8 cellular contexts compared by ENCODE assay signal in the genomic region with DNA sequence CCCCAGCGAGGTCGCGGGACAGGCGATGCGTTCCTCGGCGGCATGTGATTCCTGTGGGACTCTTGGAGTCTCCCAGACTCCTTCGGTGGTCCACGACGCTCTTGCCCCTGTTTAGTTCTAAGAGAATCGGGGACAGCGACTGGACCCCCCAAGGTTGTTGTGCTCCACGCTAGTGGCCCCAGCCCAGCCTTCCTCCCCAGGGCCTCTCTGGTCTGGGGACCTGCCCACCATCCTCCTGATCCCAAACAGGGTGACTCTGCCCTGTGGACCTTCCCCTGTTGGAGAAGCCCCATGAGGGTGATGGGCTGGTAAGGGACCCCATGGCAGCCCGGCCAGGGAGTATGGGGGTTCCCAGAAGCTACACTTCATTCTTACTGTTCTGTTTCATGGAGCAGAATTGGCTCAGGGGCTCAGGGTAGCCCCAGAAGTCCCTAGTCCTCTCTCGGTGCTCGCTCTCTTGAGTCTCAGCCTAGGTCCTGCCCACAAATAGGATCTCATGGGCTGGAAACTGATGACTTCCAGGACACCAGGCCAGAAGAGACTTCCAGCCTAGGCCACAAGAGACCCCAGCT. TPM values are rescaled to one million over a fixed set of nuclear protein-coding genes. Genes with fewer than 3 reads are reported as not detected.
DNase-seq lines count a peak whose midpoint lies in the region; ATAC-seq and TF ChIP-seq lines count a peak whose summit lies in the region.

No MANE protein-coding gene starts in this region.

- no peaks in the 10 kb centered on the region for H3K9me3 ChIP-seq in mammary epithelial cell (replicated peaks; ENCODE audit: insufficient read depth, low read length)
- H3K9me3 ChIP-seq in mesodermal cell (ENCODE audit: control insufficient read depth, low read length) = no peaks in the 10 kb centered on the region
- no peaks in the 10 kb centered on the region for H3K9me3 ChIP-seq in vagina

- in situ Hi-C loops in mammary epithelial cell (cut with MboI; ENCODE audit: low sequenced_read_pairs in 2 of 2) = no loop called here

- H3K27me3 ChIP-seq in mammary epithelial cell (ENCODE audit: insufficient read depth, low read length) (no peaks in the 10 kb centered on the region), vagina (no peaks in the 10 kb centered on the region)

- TF ChIP-seq CTCF in mammary epithelial cell (conservative IDR thresholded peaks at IDR 0.05 in 1 of 2, IDR thresholded peaks at IDR 0.05 in 1 of 2; ENCODE audit: extremely low read depth in 1 of 2, insufficient read depth in 1 of 2, low read depth in 1 of 2, low read length in 2 of 2) (no peak), vagina (IDR thresholded peaks at IDR 0.05) (no peak)

- no peaks in the 10 kb centered on the region for H3K36me3 ChIP-seq in mammary epithelial cell (ENCODE audit: insufficient read depth, low read length)
- no peaks in the 10 kb centered on the region for H3K36me3 ChIP-seq in mesodermal cell (ENCODE audit: control insufficient read depth, insufficient read depth, low read length)
- no peaks in the 10 kb centered on the region for H3K36me3 ChIP-seq in vagina

- H3K27ac Mint-ChIP-seq in activated naive CD4-positive, alpha-beta T cell treated with anti-CD3 and anti-CD28 coated beads, Interleukin-2, amount 50 U/mL, for 24 hours = peak overlapping the region; percentile 91

- H3K9ac ChIP-seq in mammary epithelial cell (ENCODE audit: insufficient read depth, low read length) = peak overlapping the region; percentile 70

- H3K4me2 ChIP-seq in mammary epithelial cell (ENCODE audit: insufficient read depth, low read depth, low read length) = peak overlapping the region; percentile 74

- H3K79me2 ChIP-seq in mammary epithelial cell (ENCODE audit: insufficient read depth, low read length) = peaks cover 52% of the 10 kb centered on the region

- H3K4me1 ChIP-seq in mammary epithelial cell (ENCODE audit: insufficient read depth, low read length) (peaks cover 40% of the 10 kb centered on the region), mesodermal cell (ENCODE audit: control insufficient read depth, insufficient read depth, low read length, poor library complexity, severe bottlenecking) (peaks cover 16% of the 10 kb centered on the region), vagina (peaks cover 62% of the 10 kb centered on the region)

- no peak for DNase-seq in activated naive CD4-positive, alpha-beta T cell (lab: John Stamatoyannopoulos, UW)
- DNase-seq in mammary epithelial cell = no peak
- DNase-seq in vagina (ENCODE audit: extremely low spot score in 2 of 2) = no peak
- DNase-seq in NCI-H2171 (lab: John Stamatoyannopoulos, UW) = no peak
- DNase-seq in DMS114 treated with DMSO at 0.1 percent for 48 hours (lab: John Stamatoyannopoulos, UW; ENCODE audit: unreplicated experiment) = no peak

- ATAC-seq in HG03565 (IDR thresholded peaks at IDR 0.05; ENCODE audit: unreplicated experiment) = no peak

- H3K4me3 ChIP-seq in mammary epithelial cell (replicated peaks in 1 of 3; ENCODE audit: insufficient read depth in 1 of 3, low read depth in 2 of 3, low read length in 3 of 3) (peak overlapping the region; percentile 67 to 79 (median 78)), mesodermal cell (ENCODE audit: extremely low read depth, insufficient read depth, low read length, poor library complexity, severe bottlenecking) (peak overlapping the region; percentile 88), vagina (peak overlapping the region; percentile 86 to 99)

- H2AFZ ChIP-seq in mammary epithelial cell (ENCODE audit: low read depth, low read length) = peak overlapping the region; percentile 80

- no peak for TF ChIP-seq POLR2A in vagina (IDR thresholded peaks at IDR 0.05)

- TSS peak; percentile 21 for BruUV-seq in mammary epithelial cell (replicated peaks; lab: Mats Ljungman, UMichigan)

- H4K20me1 ChIP-seq in mammary epithelial cell (ENCODE audit: insufficient read depth, low read length) = no peaks in the 10 kb centered on the region

- peak overlapping the region; percentile 66 for H3K27ac ChIP-seq in mammary epithelial cell (ENCODE audit: insufficient read depth, low read depth, low read length)
- no peak overlapping the region for H3K27ac ChIP-seq in mesodermal cell (ENCODE audit: low read depth, low read length, severe bottlenecking)
- H3K27ac ChIP-seq in vagina = peak overlapping the region; percentile 93

- CTCF ChIA-PET in mammary epithelial cell (lab: Charles Lee; ENCODE audit: low non-redundant PET) = no interaction called here

- WGBS in mammary epithelial cell (ENCODE audit: low coverage, missing lambda C conversion rate) = 34% methylated on average over 9 of the region's 16 CpGs
- whole genome bisulfite sequencing in mesodermal cell (ENCODE audit: insufficient coverage in 2 of 2), 2 experiments = 36 to 39% methylated on average over 14 to 16 of the region's 16 CpGs

- H3K4me3 Mint-ChIP-seq in activated naive CD4-positive, alpha-beta T cell treated with anti-CD3 and anti-CD28 coated beads, Interleukin-2, amount 50 U/mL, for 24 hours = peak overlapping the region; percentile 93

- peaks cover 1% of the 10 kb centered on the region for H3K36me3 Mint-ChIP-seq in activated naive CD4-positive, alpha-beta T cell treated with anti-CD3 and anti-CD28 coated beads, Interleukin-2, amount 50 U/mL, for 24 hours

- dilution Hi-C loops in mammary epithelial cell (cut with HindIII; ENCODE audit: low sequenced_read_pairs) = no loop called here

- no peaks in the 10 kb centered on the region for H3K9me3 Mint-ChIP-seq in activated naive CD4-positive, alpha-beta T cell treated with anti-CD3 and anti-CD28 coated beads, Interleukin-2, amount 50 U/mL, for 24 hours

- intact Hi-C loops in mammary epithelial cell (cut with micrococcal nuclease) = loop anchor here (5.0 kb wide), 2 partner anchors 35 to 115 kb away; partner anchors contain the start of gene NINJ1
- intact Hi-C loops in vagina (cut with DNase I) = no loop called here

- H3K27me3 Mint-ChIP-seq in activated naive CD4-positive, alpha-beta T cell treated with anti-CD3 and anti-CD28 coated beads, Interleukin-2, amount 50 U/mL, for 24 hours = no peaks in the 10 kb centered on the region

- peaks cover 66% of the 10 kb centered on the region for H3K4me1 Mint-ChIP-seq in activated naive CD4-positive, alpha-beta T cell treated with anti-CD3 and anti-CD28 coated beads, Interleukin-2, amount 50 U/mL, for 24 hours

RNA-seq across cellular contexts. Expression of gene CARD19, which starts 0.9 kb away (rescaled TPM):
- total RNA-seq in mammary epithelial cell (10 to 100 TPM; 56.1 to 68.8 TPM), vagina (63.3 TPM)
- 77.6 TPM for polyA plus RNA-seq in mammary epithelial cell
- polyA minus RNA-seq in mammary epithelial cell = 10.8 TPM
- polyA plus RNA-seq in mesodermal cell (2013, experiment 1 of 2) = 40.9 TPM
- 34.1 TPM for polyA plus RNA-seq in mesodermal cell (2013, experiment 2 of 2)

RNA-seq across cellular contexts. Expression of gene NINJ1, which starts 37.2 kb away (rescaled TPM):
- 10 to 100 TPM; 50.2 to 92.2 TPM for total RNA-seq in mammary epithelial cell
- polyA plus RNA-seq in mammary epithelial cell = 48.5 TPM
- 69.2 TPM for polyA minus RNA-seq in mammary epithelial cell
- 60.0 TPM for polyA plus RNA-seq in mesodermal cell (2013, experiment 1 of 2)
- 48.5 TPM for polyA plus RNA-seq in mesodermal cell (2013, experiment 2 of 2)
- total RNA-seq in vagina = 78.6 TPM

RNA-seq across cellular contexts. Expression of gene SUSD3, which starts 38.4 kb away (rescaled TPM):
- total RNA-seq in mammary epithelial cell = 1 to 10 TPM in 1 of 2 donors, not detected in 1; 1.8 TPM
- polyA plus RNA-seq in mammary epithelial cell = 0.11 TPM
- not detected for polyA minus RNA-seq in mammary epithelial cell
- polyA plus RNA-seq in mesodermal cell (2013, experiment 1 of 2) = 2.0 TPM
- polyA plus RNA-seq in mesodermal cell (2013, experiment 2 of 2) = 2.7 TPM
- 25.0 TPM for total RNA-seq in vagina
